In genomic region chr13:48696676-48697075, GRCh38 we compare ENCODE assay signal across 5 cellular contexts. TPM values are rescaled to one million over a fixed set of nuclear protein-coding genes. Genes with fewer than 3 reads are reported as not detected.
"Had no signal": no experiment of that assay in that cellular context is flagged by ENCODE, and none has a peak within 500 bp of the region (broad histone marks: within the 10 kb centered on the region; RNA-seq: fewer than 3 reads in every experiment).

No MANE protein-coding gene starts in this region.

RNA-seq across cellular contexts. Expression of gene CYSLTR2, which starts 42.9 kb away (rescaled TPM):
- total RNA-seq: HepG2, HT-29, HT1080, IMR-90, K562 had no signal
